ENCODE assay signal across 8 cellular contexts in the genomic region with DNA sequence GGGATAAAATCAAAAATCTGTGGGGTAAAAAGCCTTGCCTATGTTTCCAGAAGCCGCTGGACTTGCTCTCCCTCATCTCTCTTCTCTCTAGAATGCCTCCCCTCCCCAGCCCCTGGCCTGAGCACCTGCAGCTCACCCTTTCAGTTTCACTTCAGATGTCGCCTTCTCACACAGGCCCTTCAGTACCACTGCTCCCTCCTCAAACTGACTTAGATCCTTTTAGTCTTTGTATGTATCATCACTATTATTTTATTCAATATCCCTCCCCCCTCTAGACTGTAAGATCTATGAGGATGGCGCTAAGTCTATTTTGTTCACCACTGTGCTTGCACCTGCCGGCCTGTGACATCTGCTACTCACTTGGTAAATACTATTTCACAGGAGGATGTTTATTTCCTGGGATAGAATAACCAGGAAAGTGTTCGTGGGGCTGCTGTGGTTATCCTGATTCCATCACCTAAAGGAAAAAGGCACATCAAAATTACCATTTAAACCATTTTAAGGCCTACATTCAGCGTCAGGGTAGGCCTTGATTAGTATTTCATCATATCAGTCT.
DNase-seq lines count a peak whose midpoint lies in the region; ATAC-seq and TF ChIP-seq lines count a peak whose summit lies in the region.

No MANE protein-coding gene starts in this region.

- no peaks in the 10 kb centered on the region for H3K36me3 ChIP-seq in CD4-positive, alpha-beta memory T cell (ENCODE audit: insufficient read depth, low read length)
- H3K36me3 ChIP-seq in uterus = no peaks in the 10 kb centered on the region

- no peaks in the 10 kb centered on the region for H3K27me3 Mint-ChIP-seq in CD4-positive, alpha-beta memory T cell

- ATAC-seq in GM19395 (IDR thresholded peaks at IDR 0.05; ENCODE audit: unreplicated experiment) (peak; percentile 96), HG03457 (IDR thresholded peaks at IDR 0.05; ENCODE audit: unreplicated experiment) (peak; percentile 74)

- peaks cover 16 to 37% (median 28%) of the 10 kb centered on the region in 4 donors for H3K4me1 Mint-ChIP-seq in CD4-positive, alpha-beta memory T cell

- peaks cover 0 to 4% of the 10 kb centered on the region in 2 donors for H3K36me3 Mint-ChIP-seq in CD4-positive, alpha-beta memory T cell

- no peaks in the 10 kb centered on the region for H3K9me3 Mint-ChIP-seq in CD4-positive, alpha-beta memory T cell

- POLR2A ChIA-PET in CD4-positive, alpha-beta memory T cell (lab: Charles Lee; ENCODE audit: partially characterized antibody) = no interaction called here

- H3K27ac ChIP-seq in CD4-positive, alpha-beta memory T cell (ENCODE audit: low read depth, low read length) = no peak overlapping the region
- H3K27ac ChIP-seq in uterus = peak overlapping the region in 1 of 2 donors; percentile 82

- no peaks in the 10 kb centered on the region for H3K9me3 ChIP-seq in CD4-positive, alpha-beta memory T cell (ENCODE audit: control insufficient read depth in 1 of 2, low read length in 2 of 2)
- no peaks in the 10 kb centered on the region for H3K9me3 ChIP-seq in uterus

- CTCF ChIA-PET in CD4-positive, alpha-beta memory T cell (lab: Charles Lee; ENCODE audit: partially characterized antibody) = no interaction called here

- H3K4me1 ChIP-seq in CD4-positive, alpha-beta memory T cell (ENCODE audit: insufficient read depth, low read length) = peaks cover 19% of the 10 kb centered on the region
- H3K4me1 ChIP-seq in uterus = no peaks in the 10 kb centered on the region

- H3K27me3 ChIP-seq in CD4-positive, alpha-beta memory T cell (ENCODE audit: insufficient read depth, low read length) = no peaks in the 10 kb centered on the region
- no peaks in the 10 kb centered on the region for H3K27me3 ChIP-seq in uterus

- DNase-seq in CD4-positive, alpha-beta memory T cell = peak in 4 of 5 donors; percentile 3 to 26 (median 16)
- peak; percentile 13 to 26 for DNase-seq in activated CD4-positive, alpha-beta T cell treated with anti-CD3 and anti-CD28 coated beads, Interleukin-2, amount 50 U/mL, for 4 hours
- DNase-seq in stimulated activated CD4-positive, alpha-beta T cell treated with anti-CD3 and anti-CD28 coated beads, TNF-alpha, amount 100 ng/mL, for 4 hours (ENCODE audit: low read depth in 3 of 3) = peak; percentile 3 to 15 (median 6)
- no peak for DNase-seq in H4 (ENCODE audit: low spot score)
- no peak for DNase-seq in uterus
- no peak for DNase-seq in GDM1 (lab: John Stamatoyannopoulos, UW)

- intact Hi-C loops in CD4-positive, alpha-beta memory T cell (cut with micrococcal nuclease) = no loop called here
- intact Hi-C loops in uterus (cut with DNase I; ENCODE audit: low total_unique reads) = no loop called here

- H3K4me3 Mint-ChIP-seq in CD4-positive, alpha-beta memory T cell = peak overlapping the region; percentile 71 to 89 (median 80)

- H3K27ac Mint-ChIP-seq in CD4-positive, alpha-beta memory T cell = peak overlapping the region; percentile 49 to 90 (median 81)

- no peak for TF ChIP-seq POLR2A in uterus (IDR thresholded peaks at IDR 0.05)

- no peak overlapping the region for H3K4me3 ChIP-seq in CD4-positive, alpha-beta memory T cell (ENCODE audit: low read length in 2 of 2)
- H3K4me3 ChIP-seq in uterus = no peak overlapping the region

- no peak for TF ChIP-seq CTCF in uterus (IDR thresholded peaks at IDR 0.05)

Comparison
In these comparisons a context has a peak if more than half of its experiments do, and no peak if none do; other contexts are left out.
1. DNase-seq: peak in CD4-positive, alpha-beta memory T cell (4 of 5), activated CD4-positive, alpha-beta T cell treated with anti-CD3 and anti-CD28 coated beads, Interleukin-2, amount 50 U/mL, for 4 hours (2 of 2) and stimulated activated CD4-positive, alpha-beta T cell treated with anti-CD3 and anti-CD28 coated beads, TNF-alpha, amount 100 ng/mL, for 4 hours (3 of 3); none in H4 (single experiment), uterus (0 of 2) and GDM1 (single experiment).